1 cellular context compared by ENCODE assay signal in genomic region chr9:136095495-136096058, GRCh38.
TF ChIP-seq lines count a peak whose summit lies in the region.

No MANE protein-coding gene starts in this region.

TF ChIP-seq in GM12878, 131 proteins besides CTCF, POLR2A, EP300 and RAD21 (continued from another document):
- TF ChIP-seq, protein P1, sequence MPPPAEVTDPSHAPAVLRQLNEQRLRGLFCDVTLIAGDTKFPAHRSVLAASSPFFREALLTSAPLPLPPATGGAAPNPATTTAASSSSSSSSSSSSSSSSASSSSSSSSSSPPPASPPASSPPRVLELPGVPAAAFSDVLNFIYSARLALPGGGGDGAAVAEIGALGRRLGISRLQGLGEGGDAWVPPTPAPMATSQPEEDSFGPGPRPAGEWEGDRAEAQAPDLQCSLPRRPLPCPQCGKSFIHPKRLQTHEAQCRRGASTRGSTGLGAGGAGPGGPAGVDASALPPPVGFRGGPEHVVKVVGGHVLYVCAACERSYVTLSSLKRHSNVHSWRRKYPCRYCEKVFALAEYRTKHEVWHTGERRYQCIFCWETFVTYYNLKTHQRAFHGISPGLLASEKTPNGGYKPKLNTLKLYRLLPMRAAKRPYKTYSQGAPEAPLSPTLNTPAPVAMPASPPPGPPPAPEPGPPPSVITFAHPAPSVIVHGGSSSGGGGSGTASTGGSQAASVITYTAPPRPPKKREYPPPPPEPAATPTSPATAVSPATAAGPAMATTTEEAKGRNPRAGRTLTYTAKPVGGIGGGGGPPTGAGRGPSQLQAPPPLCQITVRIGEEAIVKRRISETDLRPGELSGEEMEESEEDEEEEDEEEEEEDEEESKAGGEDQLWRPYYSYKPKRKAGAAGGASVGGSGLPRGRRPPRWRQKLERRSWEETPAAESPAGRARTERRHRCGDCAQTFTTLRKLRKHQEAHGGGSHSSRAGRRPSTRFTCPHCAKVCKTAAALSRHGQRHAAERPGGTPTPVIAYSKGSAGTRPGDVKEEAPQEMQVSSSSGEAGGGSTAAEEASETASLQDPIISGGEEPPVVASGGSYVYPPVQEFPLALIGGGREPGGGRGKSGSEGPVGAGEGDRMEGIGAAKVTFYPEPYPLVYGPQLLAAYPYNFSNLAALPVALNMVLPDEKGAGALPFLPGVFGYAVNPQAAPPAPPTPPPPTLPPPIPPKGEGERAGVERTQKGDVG (CRISPR knock-in tag; IDR thresholded peaks at IDR 0.05): no peak
- TF ChIP-seq ZNF274 (IDR thresholded peaks at IDR 0.05; ENCODE audit: insufficient read depth, insufficient read length): no peak
- 0 out of 2 replicates have a peak, but pooled peaks have one; percentile 14 for TF ChIP-seq IKZF1 (conservative IDR thresholded peaks at IDR 0.05)
- TF ChIP-seq NKRF (conservative IDR thresholded peaks at IDR 0.05): no peak
- no peak for TF ChIP-seq FOXM1 (IDR thresholded peaks at IDR 0.05; ENCODE audit: low read depth, low read length)
- TF ChIP-seq SMARCA5 (IDR thresholded peaks at IDR 0.05): 0 out of 2 replicates have a peak, but pooled peaks have one; percentile 25
